In the genomic region with DNA sequence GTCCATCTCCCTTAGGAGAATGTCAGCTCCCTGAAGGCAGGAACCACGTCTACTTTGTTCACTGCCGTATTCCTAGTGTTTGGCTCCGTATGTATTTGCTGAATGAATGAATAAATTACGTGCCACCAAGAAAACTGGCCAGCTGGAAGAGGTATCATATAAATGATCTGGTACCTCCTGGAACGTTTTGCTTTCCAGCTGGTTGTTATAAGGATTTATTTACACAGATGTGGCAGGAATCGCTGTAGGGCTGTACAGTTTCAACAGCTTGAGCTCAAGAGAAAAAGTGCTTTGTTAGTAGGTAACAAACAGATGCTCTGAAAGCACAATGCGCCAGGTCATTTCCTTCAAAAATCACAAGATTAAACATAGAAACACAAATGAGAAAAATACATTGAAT, we compare ENCODE assay signal across 18 cellular contexts.
"Had no signal": no experiment of that assay in that cellular context is flagged by ENCODE, and none has a peak within 500 bp of the region (broad histone marks: within the 10 kb centered on the region; RNA-seq: fewer than 3 reads in every experiment).

No MANE protein-coding gene starts in this region.

- DNase-seq: activated CD4-positive, alpha-beta memory T cell treated with anti-CD3 and anti-CD28 coated beads, Interleukin-2, amount 10 ng/mL, durations not matched to agents 7 days and 5 days; activated CD4-positive, alpha-beta T cell treated with anti-CD3 and anti-CD28 coated beads for 36 hours; activated CD8-positive, alpha-beta memory T cell treated with anti-CD3 and anti-CD28 coated beads, Interleukin-2, amount 10 ng/mL, durations not matched to agents 7 days and 5 days; activated naive CD4-positive, alpha-beta T cell treated with Interleukin-2 at 50 U/mL for 16 hours; activated naive CD8-positive, alpha-beta T cell treated with anti-CD3 and anti-CD28 coated beads, Interleukin-2, amount 10 ng/mL, durations not matched to agents 7 days and 5 days; activated T-cell treated with anti-CD3 and anti-CD28 coated beads, Interleukin-2, amount 50 U/mL, for 1 hour; amygdala; effector memory CD8-positive, alpha-beta T cell; esophagus squamous epithelium; heart right ventricle; left ventricle myocardium inferior; mammary epithelial cell; occipital lobe; retina; stimulated activated naive B cell treated with anti-CD40 and anti-IgM and Interleukin-4, amounts not matched to agents 10 μg/mL and 1 μg/mL and 100 μg/mL, for 72 hours had no signal

- ATAC-seq: activated CD4-positive, alpha-beta T cell treated with anti-CD3 and anti-CD28 coated beads for 36 hours; activated CD8-positive, alpha-beta memory T cell treated with anti-CD3 and anti-CD28 coated beads, Interleukin-2, amount 10 ng/mL, durations not matched to agents 7 days and 5 days; activated T-helper 17 cell treated with anti-CD3 and anti-CD28 coated beads, Interleukin-2, amount 50 U/mL, for 72 hours; effector memory CD8-positive, alpha-beta T cell; heart right ventricle; stimulated activated naive B cell treated with anti-CD40 and anti-IgM and Interleukin-4, amounts not matched to agents 10 μg/mL and 1 μg/mL and 100 μg/mL, for 72 hours; upper lobe of right lung; WTC11 had no signal
